In the genomic region with DNA sequence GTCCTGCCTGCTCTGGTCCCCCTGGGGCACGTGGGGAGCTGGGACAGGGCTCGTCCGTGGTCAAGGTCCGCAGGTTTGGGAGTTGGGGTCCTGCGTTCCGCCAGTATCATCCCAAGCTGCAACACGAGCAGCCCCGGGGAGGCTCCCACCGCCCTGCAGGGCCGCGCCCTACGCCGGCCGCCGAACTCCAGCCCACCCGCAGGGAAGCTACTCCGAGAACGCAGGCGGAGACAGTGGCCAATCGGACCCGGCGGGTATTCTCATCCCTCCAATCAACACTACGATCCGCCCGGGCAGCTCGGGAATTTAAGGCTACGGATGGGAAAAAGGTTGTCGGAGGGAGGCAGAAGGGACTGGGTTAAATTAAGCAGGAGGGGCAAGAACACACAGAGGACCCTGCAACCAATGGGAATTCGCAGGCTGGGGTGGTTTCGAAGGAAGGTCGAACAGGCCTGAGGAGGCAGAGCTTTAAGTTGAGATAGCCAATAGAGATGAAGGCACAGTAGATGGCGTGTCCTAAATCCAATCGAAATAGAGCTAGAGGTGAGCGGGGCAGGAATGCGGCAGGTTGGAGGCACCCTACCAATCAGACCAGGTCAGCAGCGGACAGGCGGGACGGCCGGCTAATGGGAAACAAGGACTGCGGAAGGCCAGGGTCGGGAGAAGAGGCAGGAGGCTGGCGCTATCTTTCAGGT, we compare ENCODE assay signal across 1 cellular context.
TF ChIP-seq lines count a peak whose summit lies in the region.

No MANE protein-coding gene starts in this region.

TF ChIP-seq in K562, 482 proteins besides CTCF, POLR2A, EP300 and RAD21 (continues in another document):
- TF ChIP-seq, protein P1, sequence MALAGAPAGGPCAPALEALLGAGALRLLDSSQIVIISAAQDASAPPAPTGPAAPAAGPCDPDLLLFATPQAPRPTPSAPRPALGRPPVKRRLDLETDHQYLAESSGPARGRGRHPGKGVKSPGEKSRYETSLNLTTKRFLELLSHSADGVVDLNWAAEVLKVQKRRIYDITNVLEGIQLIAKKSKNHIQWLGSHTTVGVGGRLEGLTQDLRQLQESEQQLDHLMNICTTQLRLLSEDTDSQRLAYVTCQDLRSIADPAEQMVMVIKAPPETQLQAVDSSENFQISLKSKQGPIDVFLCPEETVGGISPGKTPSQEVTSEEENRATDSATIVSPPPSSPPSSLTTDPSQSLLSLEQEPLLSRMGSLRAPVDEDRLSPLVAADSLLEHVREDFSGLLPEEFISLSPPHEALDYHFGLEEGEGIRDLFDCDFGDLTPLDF (CRISPR knock-in tag; IDR thresholded peaks at IDR 0.05) = 0 out of 2 replicates have a peak, but pooled peaks have one; percentile 31
- TF ChIP-seq TRIM28 (IDR thresholded peaks at IDR 0.05) = no peak
- peak; percentile 33; the same call in 1 of the 2 replicates for TF ChIP-seq RNF2 (IDR thresholded peaks at IDR 0.05)
- TF ChIP-seq KAT2B (IDR thresholded peaks at IDR 0.05; ENCODE audit: low read depth, low read length) = no peak
- TF ChIP-seq, protein P2, sequence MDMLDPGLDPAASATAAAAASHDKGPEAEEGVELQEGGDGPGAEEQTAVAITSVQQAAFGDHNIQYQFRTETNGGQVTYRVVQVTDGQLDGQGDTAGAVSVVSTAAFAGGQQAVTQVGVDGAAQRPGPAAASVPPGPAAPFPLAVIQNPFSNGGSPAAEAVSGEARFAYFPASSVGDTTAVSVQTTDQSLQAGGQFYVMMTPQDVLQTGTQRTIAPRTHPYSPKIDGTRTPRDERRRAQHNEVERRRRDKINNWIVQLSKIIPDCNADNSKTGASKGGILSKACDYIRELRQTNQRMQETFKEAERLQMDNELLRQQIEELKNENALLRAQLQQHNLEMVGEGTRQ (CRISPR knock-in tag; IDR thresholded peaks at IDR 0.05) = peak; percentile 37
- no peak for TF ChIP-seq XRCC3 (IDR thresholded peaks at IDR 0.05)
- TF ChIP-seq, protein P3, sequence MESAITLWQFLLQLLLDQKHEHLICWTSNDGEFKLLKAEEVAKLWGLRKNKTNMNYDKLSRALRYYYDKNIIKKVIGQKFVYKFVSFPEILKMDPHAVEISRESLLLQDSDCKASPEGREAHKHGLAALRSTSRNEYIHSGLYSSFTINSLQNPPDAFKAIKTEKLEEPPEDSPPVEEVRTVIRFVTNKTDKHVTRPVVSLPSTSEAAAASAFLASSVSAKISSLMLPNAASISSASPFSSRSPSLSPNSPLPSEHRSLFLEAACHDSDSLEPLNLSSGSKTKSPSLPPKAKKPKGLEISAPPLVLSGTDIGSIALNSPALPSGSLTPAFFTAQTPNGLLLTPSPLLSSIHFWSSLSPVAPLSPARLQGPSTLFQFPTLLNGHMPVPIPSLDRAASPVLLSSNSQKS (CRISPR knock-in tag; IDR thresholded peaks at IDR 0.05) = no peak
- peak; percentile 97 for TF ChIP-seq L3MBTL2 (IDR thresholded peaks at IDR 0.05)
- no peak for TF ChIP-seq TBL1XR1 (IDR thresholded peaks at IDR 0.05; ENCODE audit: low read length in 2 of 2)
- TF ChIP-seq PHF21A (IDR thresholded peaks at IDR 0.05; ENCODE audit: borderline replicate concordance, low read depth) = no peak
- peak; percentile 33 for TF ChIP-seq KDM5B (IDR thresholded peaks at IDR 0.05; ENCODE audit: insufficient replicate concordance, low read depth, low read length)
- TF ChIP-seq, protein P4, sequence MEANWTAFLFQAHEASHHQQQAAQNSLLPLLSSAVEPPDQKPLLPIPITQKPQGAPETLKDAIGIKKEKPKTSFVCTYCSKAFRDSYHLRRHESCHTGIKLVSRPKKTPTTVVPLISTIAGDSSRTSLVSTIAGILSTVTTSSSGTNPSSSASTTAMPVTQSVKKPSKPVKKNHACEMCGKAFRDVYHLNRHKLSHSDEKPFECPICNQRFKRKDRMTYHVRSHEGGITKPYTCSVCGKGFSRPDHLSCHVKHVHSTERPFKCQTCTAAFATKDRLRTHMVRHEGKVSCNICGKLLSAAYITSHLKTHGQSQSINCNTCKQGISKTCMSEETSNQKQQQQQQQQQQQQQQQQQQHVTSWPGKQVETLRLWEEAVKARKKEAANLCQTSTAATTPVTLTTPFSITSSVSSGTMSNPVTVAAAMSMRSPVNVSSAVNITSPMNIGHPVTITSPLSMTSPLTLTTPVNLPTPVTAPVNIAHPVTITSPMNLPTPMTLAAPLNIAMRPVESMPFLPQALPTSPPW (CRISPR knock-in tag; IDR thresholded peaks at IDR 0.05) = peak; percentile 36
- TF ChIP-seq ATF1 (CRISPR knock-in tag; IDR thresholded peaks at IDR 0.05) = no peak
- TF ChIP-seq ATF1 (tag; IDR thresholded peaks at IDR 0.05) = peak; percentile 81
- peak; percentile 98 for TF ChIP-seq NEUROD1 (IDR thresholded peaks at IDR 0.05; ENCODE audit: borderline replicate concordance, low read depth, low read length, partially characterized antibody)
- peak; percentile 69 for TF ChIP-seq SP1 (CRISPR knock-in tag; IDR thresholded peaks at IDR 0.05)
- TF ChIP-seq NRF1 (conservative IDR thresholded peaks at IDR 0.05 in 1 of 2, IDR thresholded peaks at IDR 0.05 in 1 of 2) = peak in 1 of 2 experiments; percentile 36; a peak in 2 of 4 replicates
- peak; percentile 8; the same call in 1 of the 2 replicates for TF ChIP-seq TAF7 (tag; IDR thresholded peaks at IDR 0.05)
- TF ChIP-seq PPARD (CRISPR knock-in tag; IDR thresholded peaks at IDR 0.05) = no peak
- peak in 1 of 2 experiments; percentile 42; a peak in 1 of 3 replicates for TF ChIP-seq CBX3 (IDR thresholded peaks at IDR 0.05; ENCODE audit: borderline replicate concordance in 1 of 2, low read length in 2 of 2)
- TF ChIP-seq, protein P5, sequence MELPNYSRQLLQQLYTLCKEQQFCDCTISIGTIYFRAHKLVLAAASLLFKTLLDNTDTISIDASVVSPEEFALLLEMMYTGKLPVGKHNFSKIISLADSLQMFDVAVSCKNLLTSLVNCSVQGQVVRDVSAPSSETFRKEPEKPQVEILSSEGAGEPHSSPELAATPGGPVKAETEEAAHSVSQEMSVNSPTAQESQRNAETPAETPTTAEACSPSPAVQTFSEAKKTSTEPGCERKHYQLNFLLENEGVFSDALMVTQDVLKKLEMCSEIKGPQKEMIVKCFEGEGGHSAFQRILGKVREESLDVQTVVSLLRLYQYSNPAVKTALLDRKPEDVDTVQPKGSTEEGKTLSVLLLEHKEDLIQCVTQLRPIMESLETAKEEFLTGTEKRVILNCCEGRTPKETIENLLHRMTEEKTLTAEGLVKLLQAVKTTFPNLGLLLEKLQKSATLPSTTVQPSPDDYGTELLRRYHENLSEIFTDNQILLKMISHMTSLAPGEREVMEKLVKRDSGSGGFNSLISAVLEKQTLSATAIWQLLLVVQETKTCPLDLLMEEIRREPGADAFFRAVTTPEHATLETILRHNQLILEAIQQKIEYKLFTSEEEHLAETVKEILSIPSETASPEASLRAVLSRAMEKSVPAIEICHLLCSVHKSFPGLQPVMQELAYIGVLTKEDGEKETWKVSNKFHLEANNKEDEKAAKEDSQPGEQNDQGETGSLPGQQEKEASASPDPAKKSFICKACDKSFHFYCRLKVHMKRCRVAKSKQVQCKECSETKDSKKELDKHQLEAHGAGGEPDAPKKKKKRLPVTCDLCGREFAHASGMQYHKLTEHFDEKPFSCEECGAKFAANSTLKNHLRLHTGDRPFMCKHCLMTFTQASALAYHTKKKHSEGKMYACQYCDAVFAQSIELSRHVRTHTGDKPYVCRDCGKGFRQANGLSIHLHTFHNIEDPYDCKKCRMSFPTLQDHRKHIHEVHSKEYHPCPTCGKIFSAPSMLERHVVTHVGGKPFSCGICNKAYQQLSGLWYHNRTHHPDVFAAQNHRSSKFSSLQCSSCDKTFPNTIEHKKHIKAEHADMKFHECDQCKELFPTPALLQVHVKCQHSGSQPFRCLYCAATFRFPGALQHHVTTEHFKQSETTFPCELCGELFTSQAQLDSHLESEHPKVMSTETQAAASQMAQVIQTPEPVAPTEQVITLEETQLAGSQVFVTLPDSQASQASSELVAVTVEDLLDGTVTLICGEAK (IDR thresholded peaks at IDR 0.05) = peak; percentile 51; the same call in 1 of the 2 replicates
- TF ChIP-seq, protein P5 (CRISPR knock-in tag; IDR thresholded peaks at IDR 0.05) = no peak
- no peak for TF ChIP-seq ZNF551 (CRISPR knock-in tag; IDR thresholded peaks at IDR 0.05)
- TF ChIP-seq RBM25 (IDR thresholded peaks at IDR 0.05; ENCODE audit: low read depth, low read length, severe bottlenecking) = peak; percentile 95
- TF ChIP-seq NFYB (IDR thresholded peaks at IDR 0.05; ENCODE audit: extremely low read depth, insufficient read length) = peak; percentile 94
- TF ChIP-seq, protein P6, sequence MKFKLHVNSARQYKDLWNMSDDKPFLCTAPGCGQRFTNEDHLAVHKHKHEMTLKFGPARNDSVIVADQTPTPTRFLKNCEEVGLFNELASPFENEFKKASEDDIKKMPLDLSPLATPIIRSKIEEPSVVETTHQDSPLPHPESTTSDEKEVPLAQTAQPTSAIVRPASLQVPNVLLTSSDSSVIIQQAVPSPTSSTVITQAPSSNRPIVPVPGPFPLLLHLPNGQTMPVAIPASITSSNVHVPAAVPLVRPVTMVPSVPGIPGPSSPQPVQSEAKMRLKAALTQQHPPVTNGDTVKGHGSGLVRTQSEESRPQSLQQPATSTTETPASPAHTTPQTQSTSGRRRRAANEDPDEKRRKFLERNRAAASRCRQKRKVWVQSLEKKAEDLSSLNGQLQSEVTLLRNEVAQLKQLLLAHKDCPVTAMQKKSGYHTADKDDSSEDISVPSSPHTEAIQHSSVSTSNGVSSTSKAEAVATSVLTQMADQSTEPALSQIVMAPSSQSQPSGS (CRISPR knock-in tag; IDR thresholded peaks at IDR 0.05) = no peak
- TF ChIP-seq TBP (optimal IDR thresholded peaks at IDR 0.05; ENCODE audit: low read depth, low read length) = peak; percentile 45
- TF ChIP-seq HNRNPLL (IDR thresholded peaks at IDR 0.05; ENCODE audit: low read depth, low read length, poor library complexity, severe bottlenecking) = peak; percentile 93
- no peak for TF ChIP-seq CHCHD3 (CRISPR knock-in tag; IDR thresholded peaks at IDR 0.05)
- no peak for TF ChIP-seq ZNF830 (CRISPR knock-in tag; IDR thresholded peaks at IDR 0.05)
- no peak for TF ChIP-seq CBX8 (IDR thresholded peaks at IDR 0.05; ENCODE audit: borderline replicate concordance, extremely low read depth, low read depth, low read length, poor library complexity, severe bottlenecking)
- TF ChIP-seq LCOR (CRISPR knock-in tag; IDR thresholded peaks at IDR 0.05) = peak; percentile 59; the same call in 1 of the 2 replicates
- no peak for TF ChIP-seq NFIX (CRISPR knock-in tag; IDR thresholded peaks at IDR 0.05; ENCODE audit: low read depth)
- no peak for TF ChIP-seq NCOA2 (IDR thresholded peaks at IDR 0.05; ENCODE audit: partially characterized antibody in 2 of 2)
- no peak for TF ChIP-seq MAFG (tag; conservative IDR thresholded peaks at IDR 0.05)
- TF ChIP-seq SP2 (IDR thresholded peaks at IDR 0.05; ENCODE audit: extremely low read depth, low read depth, low read length, poor library complexity, severe bottlenecking) = peak; percentile 94
- peak; percentile 99 for TF ChIP-seq ASH1L (IDR thresholded peaks at IDR 0.05; ENCODE audit: borderline replicate concordance, low read depth, partially characterized antibody)
- no peak for TF ChIP-seq MYC (IDR thresholded peaks at IDR 0.05; ENCODE audit: low read depth, low read length)
- TF ChIP-seq MYC (CRISPR knock-in tag; IDR thresholded peaks at IDR 0.05; ENCODE audit: borderline replicate concordance, low read depth) = 0 out of 2 replicates have a peak, but pooled peaks have one; percentile 65
- TF ChIP-seq, protein P7, sequence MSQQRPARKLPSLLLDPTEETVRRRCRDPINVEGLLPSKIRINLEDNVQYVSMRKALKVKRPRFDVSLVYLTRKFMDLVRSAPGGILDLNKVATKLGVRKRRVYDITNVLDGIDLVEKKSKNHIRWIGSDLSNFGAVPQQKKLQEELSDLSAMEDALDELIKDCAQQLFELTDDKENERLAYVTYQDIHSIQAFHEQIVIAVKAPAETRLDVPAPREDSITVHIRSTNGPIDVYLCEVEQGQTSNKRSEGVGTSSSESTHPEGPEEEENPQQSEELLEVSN (IDR thresholded peaks at IDR 0.05; ENCODE audit: borderline replicate concordance in 1 of 2, extremely low read depth in 1 of 2, insufficient read depth in 1 of 2, insufficient read length in 1 of 2, low read depth in 1 of 2, low read length in 1 of 2, poor library complexity in 1 of 2, severe bottlenecking in 1 of 2) = peak in 1 of 2 experiments; percentile 72
- no peak for TF ChIP-seq RBM15 (IDR thresholded peaks at IDR 0.05; ENCODE audit: insufficient read depth, low read length)
- no peak for TF ChIP-seq ZSCAN32 (CRISPR knock-in tag; IDR thresholded peaks at IDR 0.05)
- TF ChIP-seq MTA3 (IDR thresholded peaks at IDR 0.05; ENCODE audit: borderline replicate concordance) = peak; percentile 19; the same call in 1 of the 2 replicates
- peak; percentile 74 for TF ChIP-seq TEAD4 (IDR thresholded peaks at IDR 0.05; ENCODE audit: low read length)
- no peak for TF ChIP-seq TEAD4 (CRISPR knock-in tag; IDR thresholded peaks at IDR 0.05; ENCODE audit: borderline replicate concordance)
